1 cellular context compared by ENCODE assay signal in the genomic region with DNA sequence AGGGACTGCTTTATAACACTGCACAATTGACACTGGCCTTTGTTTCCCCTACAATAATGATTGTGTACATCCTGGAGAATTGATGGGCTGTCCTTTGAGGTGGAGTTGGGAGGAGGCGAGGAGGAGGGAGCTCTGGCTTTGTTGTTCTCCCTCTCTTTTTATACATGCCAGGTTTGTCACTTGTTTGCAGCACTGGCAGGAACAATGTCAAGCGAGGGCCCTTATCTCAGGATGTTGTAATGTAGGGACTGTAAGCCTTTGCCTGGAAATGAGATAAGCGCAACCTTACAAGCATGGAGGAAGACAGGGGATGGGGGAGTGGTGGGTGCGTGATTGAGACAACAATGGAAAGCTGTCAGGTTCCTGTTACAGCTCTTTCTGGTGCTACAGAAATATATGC.
A peak's percentile ranks its signal among the peaks of the same experiment; 100 is the strongest.
TF ChIP-seq lines count a peak whose summit lies in the region.

No MANE protein-coding gene starts in this region.

TF ChIP-seq in K562, 482 proteins besides CTCF, POLR2A, EP300 and RAD21 (continued from another document and continues in another):
- no peak for TF ChIP-seq FOS (IDR thresholded peaks at IDR 0.05; ENCODE audit: extremely low read depth, insufficient read length)
- no peak for TF ChIP-seq ZNF408 (CRISPR knock-in tag; IDR thresholded peaks at IDR 0.05; ENCODE audit: low read depth)
- no peak for TF ChIP-seq ZBTB7A (IDR thresholded peaks at IDR 0.05; ENCODE audit: borderline replicate concordance, control insufficient read depth, low read depth, low read length)
- no peak for TF ChIP-seq MCM7 (IDR thresholded peaks at IDR 0.05)
- TF ChIP-seq ZNF707 (CRISPR knock-in tag; conservative IDR thresholded peaks at IDR 0.05) = no peak
- TF ChIP-seq HNRNPK (IDR thresholded peaks at IDR 0.05; ENCODE audit: low read depth, low read length, poor library complexity, severe bottlenecking) = no peak
- no peak for TF ChIP-seq ZNF780A (CRISPR knock-in tag; IDR thresholded peaks at IDR 0.05)
- TF ChIP-seq U2AF2 (optimal IDR thresholded peaks at IDR 0.05; ENCODE audit: low read depth, low read length) = no peak
- TF ChIP-seq, protein P1, sequence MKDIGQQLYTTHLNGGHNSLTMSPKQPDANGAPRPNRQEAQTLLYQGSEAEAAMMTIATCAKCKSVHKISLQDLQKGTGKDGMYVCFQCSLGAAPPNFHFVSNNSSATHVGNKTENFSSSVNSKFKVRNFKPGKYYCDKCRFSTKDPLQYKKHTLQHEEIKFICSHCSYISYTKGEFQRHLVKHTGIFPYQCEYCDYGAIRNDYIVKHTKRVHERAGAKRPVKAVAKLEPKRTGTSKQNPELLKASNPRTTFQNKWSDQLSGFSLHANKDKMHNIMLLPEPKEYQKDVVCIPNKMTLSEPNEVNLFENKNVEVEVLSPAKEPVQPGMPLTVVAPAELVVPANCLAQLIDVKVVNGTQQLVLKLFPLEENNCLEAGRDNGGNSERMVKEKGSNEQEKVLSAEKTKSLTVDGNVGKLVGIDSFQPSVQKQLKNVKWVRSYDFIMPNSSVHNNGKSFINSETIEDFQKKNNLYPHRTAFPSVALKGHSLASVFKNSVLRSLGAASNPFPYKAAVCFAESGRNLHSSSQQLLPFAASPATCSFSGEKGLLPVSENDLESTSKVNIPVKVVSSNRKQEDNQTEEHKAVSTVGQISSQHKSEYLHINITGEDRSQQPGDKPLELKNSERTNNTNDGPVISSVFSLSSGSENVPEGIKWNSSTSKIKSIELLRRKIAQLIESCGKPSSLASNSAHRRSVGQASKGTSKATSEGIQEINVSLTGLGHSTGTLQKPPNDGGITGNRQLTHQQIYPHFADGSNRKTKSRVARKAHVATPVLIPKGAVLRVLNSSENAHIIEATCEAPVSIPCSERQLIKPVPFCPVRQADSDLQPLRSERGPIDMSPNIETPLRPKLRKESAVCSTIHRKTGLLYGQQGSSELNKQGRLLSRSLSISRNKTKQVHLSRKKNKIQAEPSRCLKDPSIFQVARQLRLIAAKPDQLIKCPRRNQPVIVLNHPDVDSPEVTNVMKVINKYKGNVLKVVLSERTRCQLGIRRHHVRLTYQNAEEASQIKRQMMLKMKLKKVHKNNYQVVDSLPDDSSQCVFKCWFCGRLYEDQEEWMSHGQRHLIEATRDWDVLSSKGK (CRISPR knock-in tag; IDR thresholded peaks at IDR 0.05) = no peak
- no peak for TF ChIP-seq PTRF (tag; IDR thresholded peaks at IDR 0.05)
- TF ChIP-seq MEF2A (IDR thresholded peaks at IDR 0.05; ENCODE audit: control insufficient read depth, low read depth, low read length) = no peak
- TF ChIP-seq, protein P2, sequence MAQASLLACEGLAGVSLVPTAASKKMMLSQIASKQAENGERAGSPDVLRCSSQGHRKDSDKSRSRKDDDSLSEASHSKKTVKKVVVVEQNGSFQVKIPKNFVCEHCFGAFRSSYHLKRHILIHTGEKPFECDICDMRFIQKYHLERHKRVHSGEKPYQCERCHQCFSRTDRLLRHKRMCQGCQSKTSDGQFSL (CRISPR knock-in tag; IDR thresholded peaks at IDR 0.05) = no peak
- TF ChIP-seq, protein P2 (tag; IDR thresholded peaks at IDR 0.05) = no peak
- peak; percentile 17; the same call in 1 of the 2 replicates for TF ChIP-seq TAL1 (IDR thresholded peaks at IDR 0.05)
- TF ChIP-seq, protein P3, sequence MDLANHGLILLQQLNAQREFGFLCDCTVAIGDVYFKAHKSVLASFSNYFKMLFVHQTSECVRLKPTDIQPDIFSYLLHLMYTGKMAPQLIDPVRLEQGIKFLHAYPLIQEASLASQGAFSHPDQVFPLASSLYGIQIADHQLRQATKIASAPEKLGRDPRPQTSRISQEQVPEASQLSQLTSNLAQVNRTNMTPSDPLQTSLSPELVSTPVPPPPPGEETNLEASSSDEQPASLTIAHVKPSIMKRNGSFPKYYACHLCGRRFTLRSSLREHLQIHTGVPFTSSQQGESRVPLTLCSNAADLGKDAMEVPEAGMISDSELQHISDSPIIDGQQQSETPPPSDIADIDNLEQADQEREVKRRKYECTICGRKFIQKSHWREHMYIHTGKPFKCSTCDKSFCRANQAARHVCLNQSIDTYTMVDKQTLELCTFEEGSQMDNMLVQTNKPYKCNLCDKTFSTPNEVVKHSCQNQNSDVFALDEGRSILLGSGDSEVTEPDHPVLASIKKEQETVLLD (IDR thresholded peaks at IDR 0.05) = no peak
- TF ChIP-seq, protein P4, sequence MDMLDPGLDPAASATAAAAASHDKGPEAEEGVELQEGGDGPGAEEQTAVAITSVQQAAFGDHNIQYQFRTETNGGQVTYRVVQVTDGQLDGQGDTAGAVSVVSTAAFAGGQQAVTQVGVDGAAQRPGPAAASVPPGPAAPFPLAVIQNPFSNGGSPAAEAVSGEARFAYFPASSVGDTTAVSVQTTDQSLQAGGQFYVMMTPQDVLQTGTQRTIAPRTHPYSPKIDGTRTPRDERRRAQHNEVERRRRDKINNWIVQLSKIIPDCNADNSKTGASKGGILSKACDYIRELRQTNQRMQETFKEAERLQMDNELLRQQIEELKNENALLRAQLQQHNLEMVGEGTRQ (CRISPR knock-in tag; IDR thresholded peaks at IDR 0.05) = no peak
- no peak for TF ChIP-seq SAP30 (IDR thresholded peaks at IDR 0.05; ENCODE audit: borderline replicate concordance, insufficient read depth, low read depth, low read length, poor library complexity, severe bottlenecking)
- no peak for TF ChIP-seq ETS2 (tag; IDR thresholded peaks at IDR 0.05; ENCODE audit: borderline replicate concordance, poor library complexity, severe bottlenecking)
- peak; percentile 32; the same call in 1 of the 2 replicates for TF ChIP-seq ARID1B (IDR thresholded peaks at IDR 0.05)
- TF ChIP-seq PHB2 (IDR thresholded peaks at IDR 0.05; ENCODE audit: low read depth) = no peak
- TF ChIP-seq, protein P5, sequence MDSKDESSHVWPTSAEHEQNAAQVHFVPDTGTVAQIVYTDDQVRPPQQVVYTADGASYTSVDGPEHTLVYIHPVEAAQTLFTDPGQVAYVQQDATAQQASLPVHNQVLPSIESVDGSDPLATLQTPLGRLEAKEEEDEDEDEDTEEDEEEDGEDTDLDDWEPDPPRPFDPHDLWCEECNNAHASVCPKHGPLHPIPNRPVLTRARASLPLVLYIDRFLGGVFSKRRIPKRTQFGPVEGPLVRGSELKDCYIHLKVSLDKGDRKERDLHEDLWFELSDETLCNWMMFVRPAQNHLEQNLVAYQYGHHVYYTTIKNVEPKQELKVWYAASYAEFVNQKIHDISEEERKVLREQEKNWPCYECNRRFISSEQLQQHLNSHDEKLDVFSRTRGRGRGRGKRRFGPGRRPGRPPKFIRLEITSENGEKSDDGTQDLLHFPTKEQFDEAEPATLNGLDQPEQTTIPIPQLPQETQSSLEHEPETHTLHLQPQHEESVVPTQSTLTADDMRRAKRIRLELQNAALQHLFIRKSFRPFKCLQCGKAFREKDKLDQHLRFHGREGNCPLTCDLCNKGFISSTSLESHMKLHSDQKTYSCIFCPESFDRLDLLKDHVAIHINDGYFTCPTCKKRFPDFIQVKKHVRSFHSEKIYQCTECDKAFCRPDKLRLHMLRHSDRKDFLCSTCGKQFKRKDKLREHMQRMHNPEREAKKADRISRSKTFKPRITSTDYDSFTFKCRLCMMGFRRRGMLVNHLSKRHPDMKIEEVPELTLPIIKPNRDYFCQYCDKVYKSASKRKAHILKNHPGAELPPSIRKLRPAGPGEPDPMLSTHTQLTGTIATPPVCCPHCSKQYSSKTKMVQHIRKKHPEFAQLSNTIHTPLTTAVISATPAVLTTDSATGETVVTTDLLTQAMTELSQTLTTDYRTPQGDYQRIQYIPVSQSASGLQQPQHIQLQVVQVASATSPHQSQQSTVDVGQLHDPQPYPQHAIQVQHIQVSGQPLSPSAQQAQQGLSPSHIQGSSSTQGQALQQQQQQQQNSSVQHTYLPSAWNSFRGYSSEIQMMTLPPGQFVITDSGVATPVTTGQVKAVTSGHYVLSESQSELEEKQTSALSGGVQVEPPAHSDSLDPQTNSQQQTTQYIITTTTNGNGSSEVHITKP (IDR thresholded peaks at IDR 0.05; ENCODE audit: partially characterized antibody) = no peak
- peak; percentile 38; the same call in 1 of the 2 replicates for TF ChIP-seq CBFA2T3 (IDR thresholded peaks at IDR 0.05)
- TF ChIP-seq, protein P6, sequence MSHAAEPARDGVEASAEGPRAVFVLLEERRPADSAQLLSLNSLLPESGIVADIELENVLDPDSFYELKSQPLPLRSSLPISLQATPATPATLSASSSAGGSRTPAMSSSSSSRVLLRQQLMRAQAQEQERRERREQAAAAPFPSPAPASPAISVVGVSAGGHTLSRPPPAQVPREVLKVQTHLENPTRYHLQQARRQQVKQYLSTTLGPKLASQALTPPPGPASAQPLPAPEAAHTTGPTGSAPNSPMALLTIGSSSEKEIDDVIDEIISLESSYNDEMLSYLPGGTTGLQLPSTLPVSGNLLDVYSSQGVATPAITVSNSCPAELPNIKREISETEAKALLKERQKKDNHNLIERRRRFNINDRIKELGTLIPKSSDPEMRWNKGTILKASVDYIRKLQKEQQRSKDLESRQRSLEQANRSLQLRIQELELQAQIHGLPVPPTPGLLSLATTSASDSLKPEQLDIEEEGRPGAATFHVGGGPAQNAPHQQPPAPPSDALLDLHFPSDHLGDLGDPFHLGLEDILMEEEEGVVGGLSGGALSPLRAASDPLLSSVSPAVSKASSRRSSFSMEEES (CRISPR knock-in tag; IDR thresholded peaks at IDR 0.05) = no peak
- TF ChIP-seq ZNF146 (CRISPR knock-in tag; IDR thresholded peaks at IDR 0.05; ENCODE audit: unreplicated experiment) = no peak
- TF ChIP-seq, protein P7, sequence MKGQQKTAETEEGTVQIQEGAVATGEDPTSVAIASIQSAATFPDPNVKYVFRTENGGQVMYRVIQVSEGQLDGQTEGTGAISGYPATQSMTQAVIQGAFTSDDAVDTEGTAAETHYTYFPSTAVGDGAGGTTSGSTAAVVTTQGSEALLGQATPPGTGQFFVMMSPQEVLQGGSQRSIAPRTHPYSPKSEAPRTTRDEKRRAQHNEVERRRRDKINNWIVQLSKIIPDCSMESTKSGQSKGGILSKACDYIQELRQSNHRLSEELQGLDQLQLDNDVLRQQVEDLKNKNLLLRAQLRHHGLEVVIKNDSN (CRISPR knock-in tag; IDR thresholded peaks at IDR 0.05) = no peak
- TF ChIP-seq, protein P8, sequence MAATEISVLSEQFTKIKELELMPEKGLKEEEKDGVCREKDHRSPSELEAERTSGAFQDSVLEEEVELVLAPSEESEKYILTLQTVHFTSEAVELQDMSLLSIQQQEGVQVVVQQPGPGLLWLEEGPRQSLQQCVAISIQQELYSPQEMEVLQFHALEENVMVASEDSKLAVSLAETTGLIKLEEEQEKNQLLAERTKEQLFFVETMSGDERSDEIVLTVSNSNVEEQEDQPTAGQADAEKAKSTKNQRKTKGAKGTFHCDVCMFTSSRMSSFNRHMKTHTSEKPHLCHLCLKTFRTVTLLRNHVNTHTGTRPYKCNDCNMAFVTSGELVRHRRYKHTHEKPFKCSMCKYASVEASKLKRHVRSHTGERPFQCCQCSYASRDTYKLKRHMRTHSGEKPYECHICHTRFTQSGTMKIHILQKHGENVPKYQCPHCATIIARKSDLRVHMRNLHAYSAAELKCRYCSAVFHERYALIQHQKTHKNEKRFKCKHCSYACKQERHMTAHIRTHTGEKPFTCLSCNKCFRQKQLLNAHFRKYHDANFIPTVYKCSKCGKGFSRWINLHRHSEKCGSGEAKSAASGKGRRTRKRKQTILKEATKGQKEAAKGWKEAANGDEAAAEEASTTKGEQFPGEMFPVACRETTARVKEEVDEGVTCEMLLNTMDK (IDR thresholded peaks at IDR 0.05; ENCODE audit: borderline replicate concordance, insufficient read depth, low read depth, low read length, poor library complexity, severe bottlenecking) = no peak
- TF ChIP-seq KAT2B (IDR thresholded peaks at IDR 0.05; ENCODE audit: low read depth, low read length) = no peak
- peak; percentile 83 for TF ChIP-seq CEBPB (tag; IDR thresholded peaks at IDR 0.05)
- no peak for TF ChIP-seq ESRRA (IDR thresholded peaks at IDR 0.05; ENCODE audit: borderline replicate concordance, low read depth)
- 0 out of 4 replicates have a peak, but pooled peaks of 1 of the 2 experiments have one; percentile 49 for TF ChIP-seq RCOR1 (IDR thresholded peaks at IDR 0.05; ENCODE audit: borderline replicate concordance in 1 of 2, low read depth in 2 of 2, low read length in 2 of 2)
- TF ChIP-seq FOSL1 (tag; conservative IDR thresholded peaks at IDR 0.05) = peak; percentile 34; the same call in 1 of the 2 replicates
- no peak for TF ChIP-seq DDX20 (tag; IDR thresholded peaks at IDR 0.05; ENCODE audit: low read depth)
- no peak for TF ChIP-seq TCF7 (IDR thresholded peaks at IDR 0.05; ENCODE audit: borderline replicate concordance)
- TF ChIP-seq NR1H2 (CRISPR knock-in tag; IDR thresholded peaks at IDR 0.05) = no peak
- peak; percentile 51; the same call in 1 of the 2 replicates for TF ChIP-seq SOX6 (IDR thresholded peaks at IDR 0.05)
- TF ChIP-seq CAMTA2 (CRISPR knock-in tag; conservative IDR thresholded peaks at IDR 0.05) = no peak
- TF ChIP-seq ZNF766 (CRISPR knock-in tag; conservative IDR thresholded peaks at IDR 0.05) = no peak
- TF ChIP-seq RFX1 (IDR thresholded peaks at IDR 0.05) = no peak
- no peak for TF ChIP-seq PTBP1 (IDR thresholded peaks at IDR 0.05; ENCODE audit: low read depth, low read length)
- no peak for TF ChIP-seq ZNF584 (CRISPR knock-in tag; IDR thresholded peaks at IDR 0.05; ENCODE audit: low read depth)
- TF ChIP-seq CHD1 (IDR thresholded peaks at IDR 0.05; ENCODE audit: low read length) = no peak
- TF ChIP-seq ZNF717 (CRISPR knock-in tag; IDR thresholded peaks at IDR 0.05) = no peak
- TF ChIP-seq TFAM (CRISPR knock-in tag; conservative IDR thresholded peaks at IDR 0.05) = no peak
- TF ChIP-seq, protein P9, sequence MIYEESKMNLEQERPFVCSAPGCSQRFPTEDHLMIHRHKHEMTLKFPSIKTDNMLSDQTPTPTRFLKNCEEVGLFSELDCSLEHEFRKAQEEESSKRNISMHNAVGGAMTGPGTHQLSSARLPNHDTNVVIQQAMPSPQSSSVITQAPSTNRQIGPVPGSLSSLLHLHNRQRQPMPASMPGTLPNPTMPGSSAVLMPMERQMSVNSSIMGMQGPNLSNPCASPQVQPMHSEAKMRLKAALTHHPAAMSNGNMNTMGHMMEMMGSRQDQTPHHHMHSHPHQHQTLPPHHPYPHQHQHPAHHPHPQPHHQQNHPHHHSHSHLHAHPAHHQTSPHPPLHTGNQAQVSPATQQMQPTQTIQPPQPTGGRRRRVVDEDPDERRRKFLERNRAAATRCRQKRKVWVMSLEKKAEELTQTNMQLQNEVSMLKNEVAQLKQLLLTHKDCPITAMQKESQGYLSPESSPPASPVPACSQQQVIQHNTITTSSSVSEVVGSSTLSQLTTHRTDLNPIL (CRISPR knock-in tag; IDR thresholded peaks at IDR 0.05) = no peak
- TF ChIP-seq SIX5 (IDR thresholded peaks at IDR 0.05; ENCODE audit: borderline replicate concordance in 1 of 2, insufficient read depth in 1 of 2, low read depth in 1 of 2, low read length in 2 of 2) = no peak
- no peak for TF ChIP-seq ZNF282 (CRISPR knock-in tag; IDR thresholded peaks at IDR 0.05)
- TF ChIP-seq, protein P10, sequence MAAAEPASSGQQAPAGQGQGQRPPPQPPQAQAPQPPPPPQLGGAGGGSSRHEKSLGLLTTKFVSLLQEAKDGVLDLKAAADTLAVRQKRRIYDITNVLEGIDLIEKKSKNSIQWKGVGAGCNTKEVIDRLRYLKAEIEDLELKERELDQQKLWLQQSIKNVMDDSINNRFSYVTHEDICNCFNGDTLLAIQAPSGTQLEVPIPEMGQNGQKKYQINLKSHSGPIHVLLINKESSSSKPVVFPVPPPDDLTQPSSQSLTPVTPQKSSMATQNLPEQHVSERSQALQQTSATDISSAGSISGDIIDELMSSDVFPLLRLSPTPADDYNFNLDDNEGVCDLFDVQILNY (CRISPR knock-in tag; IDR thresholded peaks at IDR 0.05) = no peak
- no peak for TF ChIP-seq ZNF175 (CRISPR knock-in tag; IDR thresholded peaks at IDR 0.05; ENCODE audit: low read depth)
- TF ChIP-seq NFIC (IDR thresholded peaks at IDR 0.05) = no peak
- TF ChIP-seq HEY1 (CRISPR knock-in tag; IDR thresholded peaks at IDR 0.05; ENCODE audit: borderline replicate concordance) = no peak
